24 cellular contexts compared by ENCODE assay signal in the genomic region with DNA sequence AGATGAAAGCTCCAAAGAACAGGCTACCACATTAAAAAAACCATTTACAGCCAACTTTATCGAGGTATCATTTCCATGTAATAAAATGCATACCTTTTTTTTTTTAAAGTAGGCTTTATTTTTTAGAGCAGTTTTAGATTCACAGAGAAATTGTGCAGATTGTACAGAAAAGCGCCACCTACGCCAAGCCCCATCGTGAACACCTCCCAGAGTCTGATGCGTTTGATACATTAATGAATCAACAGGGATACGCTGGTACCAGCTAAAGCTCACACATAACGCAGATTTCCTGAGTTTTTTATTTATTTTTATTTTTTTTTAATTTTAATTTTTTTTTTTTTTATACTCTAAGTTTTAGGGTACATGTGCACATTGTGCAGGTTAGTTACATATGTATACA.
DNase-seq lines count a peak whose midpoint lies in the region; ATAC-seq and TF ChIP-seq lines count a peak whose summit lies in the region.
"Had no signal": no experiment of that assay in that cellular context is flagged by ENCODE, and none has a peak within 500 bp of the region (broad histone marks: within the 10 kb centered on the region; RNA-seq: fewer than 3 reads in every experiment).

No MANE protein-coding gene starts in this region.

- no peaks in the 10 kb centered on the region for H3K9me3 ChIP-seq in CD8-positive, alpha-beta T cell (ENCODE audit: low read length)
- H3K9me3 ChIP-seq in osteoblast (ENCODE audit: low read depth, low read length) (no peaks in the 10 kb centered on the region), adrenal gland (replicated peaks in 1 of 3) (no peaks in the 10 kb centered on the region)
- H3K9me3 ChIP-seq: MG63, SJCRH30 had no signal

- CTCF ChIA-PET in activated naive CD4-positive, alpha-beta T cell treated with anti-CD3 and anti-CD28 coated beads, Interleukin-2, amount 10 ng/mL, durations not matched to agents 7 days and 5 days (lab: Charles Lee), result no interaction called here
- CTCF ChIA-PET in CD8-positive, alpha-beta T cell (lab: Charles Lee), result interaction anchor here (1.3 kb wide), 1 partner anchor 19 kb away, joined by 3 read pairs; no protein-coding TSS in a partner anchor
- CTCF ChIA-PET in activated CD4-positive, alpha-beta memory T cell treated with anti-CD3 and anti-CD28 coated beads, Interleukin-2, amount 10 ng/mL, durations not matched to agents 7 days and 5 days (lab: Charles Lee), result no interaction called here

- H3K4me3 Mint-ChIP-seq in activated naive CD4-positive, alpha-beta T cell treated with anti-CD3 and anti-CD28 coated beads, Interleukin-2, amount 10 ng/mL, durations not matched to agents 7 days and 5 days, result no peak overlapping the region
- H3K4me3 Mint-ChIP-seq in CD8-positive, alpha-beta T cell, result peak overlapping the region; percentile 11
- H3K4me3 Mint-ChIP-seq in chondrocyte (ENCODE audit: unreplicated experiment), result no peak overlapping the region
- H3K4me3 Mint-ChIP-seq in activated CD4-positive, alpha-beta memory T cell treated with anti-CD3 and anti-CD28 coated beads, Interleukin-2, amount 10 ng/mL, durations not matched to agents 7 days and 5 days, result no peak overlapping the region

- no peaks in the 10 kb centered on the region for H3K9me3 Mint-ChIP-seq in activated naive CD4-positive, alpha-beta T cell treated with anti-CD3 and anti-CD28 coated beads, Interleukin-2, amount 10 ng/mL, durations not matched to agents 7 days and 5 days
- no peaks in the 10 kb centered on the region for H3K9me3 Mint-ChIP-seq in CD8-positive, alpha-beta T cell
- H3K9me3 Mint-ChIP-seq in chondrocyte (ENCODE audit: low read depth), result no peaks in the 10 kb centered on the region
- H3K9me3 Mint-ChIP-seq in activated CD4-positive, alpha-beta memory T cell treated with anti-CD3 and anti-CD28 coated beads, Interleukin-2, amount 10 ng/mL, durations not matched to agents 7 days and 5 days, result no peaks in the 10 kb centered on the region

- H3K4me2 ChIP-seq in osteoblast (ENCODE audit: insufficient read depth, low read length), result peak overlapping the region; percentile 45

- H3K36me3 Mint-ChIP-seq in activated naive CD4-positive, alpha-beta T cell treated with anti-CD3 and anti-CD28 coated beads, Interleukin-2, amount 10 ng/mL, durations not matched to agents 7 days and 5 days, result no peaks in the 10 kb centered on the region
- no peaks in the 10 kb centered on the region for H3K36me3 Mint-ChIP-seq in CD8-positive, alpha-beta T cell
- H3K36me3 Mint-ChIP-seq in chondrocyte (ENCODE audit: low read depth), result no peaks in the 10 kb centered on the region
- no peaks in the 10 kb centered on the region for H3K36me3 Mint-ChIP-seq in activated CD4-positive, alpha-beta memory T cell treated with anti-CD3 and anti-CD28 coated beads, Interleukin-2, amount 10 ng/mL, durations not matched to agents 7 days and 5 days (ENCODE audit: low read depth)
- H3K36me3 Mint-ChIP-seq: CD14-positive monocyte had no signal

- peaks cover 3% of the 10 kb centered on the region for H3K4me1 Mint-ChIP-seq in activated naive CD4-positive, alpha-beta T cell treated with anti-CD3 and anti-CD28 coated beads, Interleukin-2, amount 10 ng/mL, durations not matched to agents 7 days and 5 days
- no peaks in the 10 kb centered on the region for H3K4me1 Mint-ChIP-seq in CD8-positive, alpha-beta T cell (ENCODE audit: low read depth)
- no peaks in the 10 kb centered on the region for H3K4me1 Mint-ChIP-seq in chondrocyte (ENCODE audit: low read depth)
- no peaks in the 10 kb centered on the region for H3K4me1 Mint-ChIP-seq in activated CD4-positive, alpha-beta memory T cell treated with anti-CD3 and anti-CD28 coated beads, Interleukin-2, amount 10 ng/mL, durations not matched to agents 7 days and 5 days
- H3K4me1 Mint-ChIP-seq: CD14-positive monocyte had no signal

- no peak overlapping the region for H3K4me3 ChIP-seq in CD8-positive, alpha-beta T cell (ENCODE audit: low read depth, low read length)
- H3K4me3 ChIP-seq in osteoblast (ENCODE audit: insufficient read depth, low read length) (no peak overlapping the region), adrenal gland (no peak overlapping the region)
- H3K4me3 ChIP-seq: K562, MG63, SJCRH30 had no signal

- H3K27ac ChIP-seq in CD8-positive, alpha-beta T cell (ENCODE audit: low read depth, low read length), result no peak overlapping the region
- H3K27ac ChIP-seq in osteoblast (ENCODE audit: low read depth, low read length) (no peak overlapping the region), adrenal gland (no peak overlapping the region)
- H3K27ac ChIP-seq: 22Rv1, HL-60, SJCRH30 had no signal

- DNase-seq in activated naive CD4-positive, alpha-beta T cell treated with anti-CD3 and anti-CD28 coated beads, Interleukin-2, amount 10 ng/mL, durations not matched to agents 7 days and 5 days, result peak; percentile 9
- no peak for DNase-seq in activated naive CD4-positive, alpha-beta T cell treated with anti-CD3 and anti-CD28 coated beads, Interleukin-2, amount 50 U/mL, for 16 hours
- no peak for DNase-seq in CD8-positive, alpha-beta T cell
- DNase-seq in chondrocyte (ENCODE audit: low spot score) (peak; percentile 2), osteoblast (ENCODE audit: insufficient read length, low spot score, missing footprints) (peak; percentile 61), adrenal gland (no peak), foreskin melanocyte (no peak)
- no peak for DNase-seq in activated CD4-positive, alpha-beta memory T cell treated with anti-CD3 and anti-CD28 coated beads, Interleukin-2, amount 10 ng/mL, durations not matched to agents 7 days and 5 days
- DNase-seq: COR-L47, DMS 273 treated with DMSO at 0.1 percent for 48 hours, DMS79 treated with DMSO at 0.1 percent for 48 hours, MG63, NCI-H1417 treated with DMSO at 0.1 percent for 48 hours, NCI-H187, NCI-H446, NCI-H526, OCI-M1 had no signal

- no peaks in the 10 kb centered on the region for H3K79me2 ChIP-seq in osteoblast (ENCODE audit: insufficient read depth, low read length)

- WGBS in adrenal gland, 4 donors, result 85 to 93% (median 89%) methylated on average over 7 of the region's 7 CpGs

- no peak overlapping the region for H3K27ac Mint-ChIP-seq in activated naive CD4-positive, alpha-beta T cell treated with anti-CD3 and anti-CD28 coated beads, Interleukin-2, amount 10 ng/mL, durations not matched to agents 7 days and 5 days
- no peak overlapping the region for H3K27ac Mint-ChIP-seq in CD8-positive, alpha-beta T cell
- no peak overlapping the region for H3K27ac Mint-ChIP-seq in chondrocyte (ENCODE audit: unreplicated experiment)
- H3K27ac Mint-ChIP-seq in activated CD4-positive, alpha-beta memory T cell treated with anti-CD3 and anti-CD28 coated beads, Interleukin-2, amount 10 ng/mL, durations not matched to agents 7 days and 5 days, result no peak overlapping the region
- H3K27ac Mint-ChIP-seq: CD14-positive monocyte had no signal

- no peak overlapping the region for H2AFZ ChIP-seq in osteoblast (ENCODE audit: low read length)

- intact Hi-C loops in CD8-positive, alpha-beta T cell (cut with DNase I, micrococcal nuclease), result no loop called here
- intact Hi-C loops in adrenal gland (cut with DNase I), result no loop called here

- H3K27me3 ChIP-seq in CD8-positive, alpha-beta T cell (ENCODE audit: insufficient read depth, low read length), result no peaks in the 10 kb centered on the region
- H3K27me3 ChIP-seq in osteoblast (ENCODE audit: insufficient read depth, low read length) (no peaks in the 10 kb centered on the region), adrenal gland (no peaks in the 10 kb centered on the region)
- H3K27me3 ChIP-seq: MG63, SJCRH30 had no signal

- POLR2A ChIA-PET in CD8-positive, alpha-beta T cell (lab: Charles Lee), result no interaction called here
- POLR2A ChIA-PET in activated CD4-positive, alpha-beta memory T cell treated with anti-CD3 and anti-CD28 coated beads, Interleukin-2, amount 10 ng/mL, durations not matched to agents 7 days and 5 days (lab: Charles Lee), result no interaction called here

- peaks cover 6% of the 10 kb centered on the region for H3K4me1 ChIP-seq in CD8-positive, alpha-beta T cell (ENCODE audit: insufficient read depth, low read length)
- H3K4me1 ChIP-seq in osteoblast (ENCODE audit: insufficient read depth, low read length) (no peaks in the 10 kb centered on the region), adrenal gland (replicated peaks in 1 of 2) (no peaks in the 10 kb centered on the region)
- H3K4me1 ChIP-seq: SJCRH30 had no signal

- H3K36me3 ChIP-seq in CD8-positive, alpha-beta T cell (ENCODE audit: insufficient read depth, low read length), result no peaks in the 10 kb centered on the region
- H3K36me3 ChIP-seq in osteoblast (ENCODE audit: insufficient read depth, low read length) (no peaks in the 10 kb centered on the region), adrenal gland (replicated peaks in 1 of 2) (no peaks in the 10 kb centered on the region)
- H3K36me3 ChIP-seq: MG63, SJCRH30 had no signal

- no peaks in the 10 kb centered on the region for H3K27me3 Mint-ChIP-seq in activated naive CD4-positive, alpha-beta T cell treated with anti-CD3 and anti-CD28 coated beads, Interleukin-2, amount 10 ng/mL, durations not matched to agents 7 days and 5 days
- peaks cover 5% of the 10 kb centered on the region for H3K27me3 Mint-ChIP-seq in CD8-positive, alpha-beta T cell (ENCODE audit: low read depth)
- no peaks in the 10 kb centered on the region for H3K27me3 Mint-ChIP-seq in chondrocyte (ENCODE audit: low read depth)
- no peaks in the 10 kb centered on the region for H3K27me3 Mint-ChIP-seq in activated CD4-positive, alpha-beta memory T cell treated with anti-CD3 and anti-CD28 coated beads, Interleukin-2, amount 10 ng/mL, durations not matched to agents 7 days and 5 days

- ATAC-seq in CD8-positive, alpha-beta T cell, result no peak
- ATAC-seq: HCT116, HepG2, K562 had no signal

- H4K20me1 ChIP-seq in osteoblast (ENCODE audit: insufficient read depth, low read length), result no peaks in the 10 kb centered on the region

- TF ChIP-seq CTCF in CD8-positive, alpha-beta T cell (IDR thresholded peaks at IDR 0.05), result no peak
- TF ChIP-seq CTCF in chondrocyte (IDR thresholded peaks at IDR 0.05) (no peak), osteoblast (IDR thresholded peaks at IDR 0.05; ENCODE audit: extremely low read depth, low read depth, low read length) (no peak), adrenal gland (IDR thresholded peaks at IDR 0.05) (no peak)

- no peak for TF ChIP-seq POLR2A in adrenal gland (IDR thresholded peaks at IDR 0.05)

Comparison
In these comparisons a context has a peak if more than half of its experiments do, and no peak if none do; other contexts are left out.
1. DNase-seq: peak in activated naive CD4-positive, alpha-beta T cell treated with anti-CD3 and anti-CD28 coated beads, Interleukin-2, amount 10 ng/mL, durations not matched to agents 7 days and 5 days (single experiment), chondrocyte (single experiment) and osteoblast (single experiment); none in activated naive CD4-positive, alpha-beta T cell treated with anti-CD3 and anti-CD28 coated beads, Interleukin-2, amount 50 U/mL, for 16 hours (single experiment), CD8-positive, alpha-beta T cell (0 of 7), activated CD4-positive, alpha-beta memory T cell treated with anti-CD3 and anti-CD28 coated beads, Interleukin-2, amount 10 ng/mL, durations not matched to agents 7 days and 5 days (single experiment), adrenal gland (0 of 7) and foreskin melanocyte (single experiment).